Comparison of ENCODE assay signal across 8 cellular contexts in the genomic region with DNA sequence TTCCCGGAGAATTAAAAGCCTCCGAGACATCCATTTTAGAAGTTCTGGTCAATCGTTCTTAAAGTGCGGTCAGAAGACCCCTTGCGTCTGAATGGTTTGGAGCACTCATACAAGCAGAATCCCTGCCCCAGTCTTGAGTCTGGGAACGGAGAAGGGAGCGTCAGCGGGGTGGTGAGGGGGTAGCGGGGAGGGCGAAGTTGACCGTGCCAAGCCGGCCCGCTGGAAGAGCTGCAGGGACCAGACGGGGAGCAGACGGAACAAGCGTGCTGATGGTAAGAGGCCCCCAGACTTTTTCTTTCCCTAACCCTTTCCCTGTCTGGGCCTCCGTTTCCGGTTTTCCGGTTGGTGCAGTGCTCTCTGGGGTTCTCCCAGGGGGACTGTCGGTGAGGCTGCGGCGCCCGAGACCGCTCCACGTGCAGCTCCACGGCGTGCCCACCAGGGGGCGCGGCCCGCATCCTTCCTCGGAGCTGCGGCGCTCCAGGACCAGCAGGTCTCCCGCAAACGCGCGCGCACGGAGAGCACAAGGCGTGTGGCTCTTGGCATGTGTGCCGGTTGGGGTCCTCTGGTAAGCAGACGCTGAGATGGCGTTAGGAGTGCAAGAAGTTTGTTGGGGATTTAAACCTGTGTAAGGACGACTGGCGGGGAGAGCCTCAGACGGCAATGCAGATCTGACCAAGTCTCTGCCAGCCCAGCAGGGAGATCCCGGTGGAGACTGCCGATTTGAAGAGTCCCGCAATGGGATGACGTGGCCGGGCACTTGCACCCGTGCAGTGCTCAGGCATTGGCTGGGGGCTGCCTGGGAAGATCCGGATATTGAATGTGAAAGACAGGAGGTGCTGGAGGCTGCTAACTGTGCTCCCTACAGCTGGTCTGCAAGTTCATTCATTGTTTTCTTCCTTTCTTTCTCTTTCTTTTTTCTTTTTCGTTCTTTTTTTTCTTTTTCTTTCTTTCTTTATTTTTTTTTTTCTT. TPM values are rescaled to one million over a fixed set of nuclear protein-coding genes. Genes with fewer than 3 reads are reported as not detected.
A peak's percentile ranks its signal among the peaks of the same experiment; 100 is the strongest.
DNase-seq lines count a peak whose midpoint lies in the region; TF ChIP-seq lines count a peak whose summit lies in the region.

No MANE protein-coding gene starts in this region.

- TF ChIP-seq CTCF in foreskin fibroblast (IDR thresholded peaks at IDR 0.05; ENCODE audit: low read depth, low read length), result peak; percentile 94
- peak; percentile 98 for TF ChIP-seq CTCF in neural cell (IDR thresholded peaks at IDR 0.05; ENCODE audit: poor library complexity, severe bottlenecking)

- H3K27me3 Mint-ChIP-seq in stimulated activated naive CD8-positive, alpha-beta T cell treated with anti-CD3 and anti-CD28 coated beads, Interleukin-15, Interleukin-2, amounts not matched to agents 100 ng/mL and 50 ng/mL, for 24 hours, result peaks cover 51% of the 10 kb centered on the region

- H3K9me2 ChIP-seq in neural cell (ENCODE audit: insufficient read depth, low read length), result no peaks in the 10 kb centered on the region

- no peak overlapping the region for H3K27ac ChIP-seq in neural cell (ENCODE audit: low read length)

- peaks cover 8% of the 10 kb centered on the region for H3K27me3 ChIP-seq in neural cell (ENCODE audit: insufficient read depth, low read depth, low read length)

- DNase-seq in DMS 273 (lab: John Stamatoyannopoulos, UW; ENCODE audit: unreplicated experiment), result peak; percentile 91
- no peak for DNase-seq in DMS 273 treated with DMSO at 0.1 percent for 48 hours (lab: John Stamatoyannopoulos, UW)
- DNase-seq in HuH-7 (ENCODE audit: low spot score), result peak; percentile 90
- DNase-seq in RPMI7951 (ENCODE audit: low read depth), result peak; percentile 77
- peak; percentile 53 for DNase-seq in activated effector memory CD4-positive, alpha-beta T cell treated with Interleukin-2 at 50 U/mL for 16 hours
- DNase-seq in foreskin fibroblast, result peak; percentile 66 to 91

- no peaks in the 10 kb centered on the region for H3K36me3 ChIP-seq in neural cell (ENCODE audit: insufficient read depth, low read length)

- H3K9ac ChIP-seq in neural cell (ENCODE audit: low read length), result peak overlapping the region; percentile 30

- TF ChIP-seq RAD21 in neural cell (conservative IDR thresholded peaks at IDR 0.05), result peak; percentile 95

- H3F3A ChIP-seq in neural cell (ENCODE audit: insufficient read depth, low read length, poor library complexity, severe bottlenecking), result no peaks in the 10 kb centered on the region

- peak overlapping the region; percentile 80 for H3K4me3 Mint-ChIP-seq in stimulated activated naive CD8-positive, alpha-beta T cell treated with anti-CD3 and anti-CD28 coated beads, Interleukin-15, Interleukin-2, amounts not matched to agents 100 ng/mL and 50 ng/mL, for 24 hours

- peak overlapping the region; percentile 22 for H3K4me2 ChIP-seq in neural cell (ENCODE audit: low read length)

- TF ChIP-seq EP300 in neural cell (conservative IDR thresholded peaks at IDR 0.05; ENCODE audit: poor library complexity, severe bottlenecking), result no peak

- H3K9me3 ChIP-seq in neural cell (ENCODE audit: low read length), result no peaks in the 10 kb centered on the region

- peaks cover 18% of the 10 kb centered on the region for H3K4me1 Mint-ChIP-seq in stimulated activated naive CD8-positive, alpha-beta T cell treated with anti-CD3 and anti-CD28 coated beads, Interleukin-15, Interleukin-2, amounts not matched to agents 100 ng/mL and 50 ng/mL, for 24 hours (ENCODE audit: low read depth)

- no peaks in the 10 kb centered on the region for H4K20me1 ChIP-seq in neural cell (ENCODE audit: insufficient read depth)

- H3K79me2 ChIP-seq in neural cell (replicated peaks; ENCODE audit: insufficient read depth, low read length), result no peaks in the 10 kb centered on the region

- no peaks in the 10 kb centered on the region for H3K9me3 Mint-ChIP-seq in stimulated activated naive CD8-positive, alpha-beta T cell treated with anti-CD3 and anti-CD28 coated beads, Interleukin-15, Interleukin-2, amounts not matched to agents 100 ng/mL and 50 ng/mL, for 24 hours

- H3K36me3 Mint-ChIP-seq in stimulated activated naive CD8-positive, alpha-beta T cell treated with anti-CD3 and anti-CD28 coated beads, Interleukin-15, Interleukin-2, amounts not matched to agents 100 ng/mL and 50 ng/mL, for 24 hours (ENCODE audit: low read depth), result no peaks in the 10 kb centered on the region

- no peak overlapping the region for H2AFZ ChIP-seq in neural cell (ENCODE audit: low read depth, low read length)

- no peak overlapping the region for H3K27ac Mint-ChIP-seq in stimulated activated naive CD8-positive, alpha-beta T cell treated with anti-CD3 and anti-CD28 coated beads, Interleukin-15, Interleukin-2, amounts not matched to agents 100 ng/mL and 50 ng/mL, for 24 hours

- peak overlapping the region; percentile 51 to 57 for H3K4me3 ChIP-seq in foreskin fibroblast (ENCODE audit: low read depth in 1 of 2, low read length in 2 of 2)
- H3K4me3 ChIP-seq in neural cell (ENCODE audit: low read length), result peak overlapping the region; percentile 62

TF ChIP-seq in neural cell, 6 proteins besides CTCF, POLR2A, EP300 and RAD21:
- TF ChIP-seq EZH2 (IDR thresholded peaks at IDR 0.05; ENCODE audit: borderline replicate concordance, insufficient read depth, low read length, poor library complexity, severe bottlenecking) (no peak), SMC3 (conservative IDR thresholded peaks at IDR 0.05; ENCODE audit: poor library complexity) (peak; percentile 99), POLR2AphosphoS5 (IDR thresholded peaks at IDR 0.05) (peak; percentile 10), MXI1 (conservative IDR thresholded peaks at IDR 0.05; ENCODE audit: poor library complexity, severe bottlenecking) (peak; percentile 90)

RNA-seq across cellular contexts. Expression of a gene that starts 19.2 kb away (rescaled TPM):
- total RNA-seq in RPMI7951 (2014; rRNA removed; shearing (Covaris generic)), result 5.6 and 5.9 TPM in 2 replicates
- polyA plus RNA-seq in neural cell, result 15.1 and 17.1 TPM in 2 replicates
- polyA minus RNA-seq in neural cell, result 22.4 and 22.9 TPM in 2 replicates
